Comparison of ENCODE assay signal across 21 cellular contexts in the genomic region with DNA sequence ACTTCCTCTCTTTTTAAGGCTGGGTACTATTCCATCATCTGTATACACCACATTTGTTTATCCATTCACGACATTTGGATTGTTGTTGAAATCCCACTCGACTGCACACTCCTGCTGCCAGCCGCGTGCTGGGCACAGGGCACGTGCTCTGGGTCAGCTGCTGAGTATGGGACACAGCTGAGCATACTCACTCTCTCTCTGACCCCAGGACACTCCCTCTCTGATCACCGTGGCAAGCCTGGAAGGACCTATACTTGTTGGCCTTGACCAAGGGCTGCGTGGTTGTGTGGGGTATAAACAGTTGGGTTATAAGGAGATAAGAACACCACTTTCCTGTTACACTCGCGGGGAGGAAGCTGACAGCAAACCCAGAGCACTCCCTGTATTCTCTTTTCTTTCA.
A peak's percentile ranks its signal among the peaks of the same experiment; 100 is the strongest.
DNase-seq lines count a peak whose midpoint lies in the region; FAIRE-seq and TF ChIP-seq lines count a peak whose summit lies in the region.
"Had no signal": no experiment of that assay in that cellular context is flagged by ENCODE, and none has a peak within 500 bp of the region (broad histone marks: within the 10 kb centered on the region; RNA-seq: fewer than 3 reads in every experiment).

No MANE protein-coding gene starts in this region.

- FAIRE-seq in small intestine (lab: Jason Lieb, UNC) (no peak), D721Med (lab: Jason Lieb, UNC) (no peak)
- FAIRE-seq: colon, GM19239, RCC 7860 had no signal

- no peak overlapping the region for H3K4me3 ChIP-seq in Peyer's patch
- no peak overlapping the region for H3K4me3 ChIP-seq in hepatocyte
- H3K4me3 ChIP-seq in small intestine (ENCODE audit: low read depth in 1 of 2, low read length in 2 of 2) = no peak overlapping the region
- H3K4me3 ChIP-seq: left lung, thoracic aorta had no signal

- no peak overlapping the region for H3K4me2 ChIP-seq in hepatocyte
- H3K4me2 ChIP-seq: SK-N-SH had no signal

- DNase-seq in Peyer's patch (no peak), dermis blood vessel endothelial cell (peak; percentile 35), hepatocyte (ENCODE audit: low spot score) (no peak), small intestine (peak; percentile 68), NCI-H2081 treated with DMSO at 0.1 percent for 48 hours (lab: John Stamatoyannopoulos, UW) (no peak), D721Med (ENCODE audit: insufficient read length, low spot score) (no peak), NCI-H2227 (lab: John Stamatoyannopoulos, UW; ENCODE audit: unreplicated experiment) (no peak)
- DNase-seq: activated CD4-positive, CD25-positive, alpha-beta regulatory T cell treated with anti-CD3 and anti-CD28 coated beads, Interleukin-2, amount 50 U/mL, for 72 hours; activated naive CD4-positive, alpha-beta T cell treated with anti-CD3 and anti-CD28 coated beads, Interleukin-2, amount 50 U/mL, for 16 hours; activated T-cell treated with anti-CD3 and anti-CD28 coated beads, Interleukin-2, amount 50 U/mL, for 48 hours; CD4-positive, alpha-beta memory T cell; KG1; left lung; nucleus accumbens; retina; SK-N-SH; stimulated activated naive B cell treated with anti-CD40 and anti-IgM and Interleukin-4, amounts not matched to agents 10 μg/mL and 1 μg/mL and 100 μg/mL, for 72 hours had no signal

- no peaks in the 10 kb centered on the region for H3K79me2 ChIP-seq in hepatocyte

- peak in 1 of 2 donors; percentile 18 for TF ChIP-seq POLR2A in Peyer's patch (IDR thresholded peaks at IDR 0.05)

- peak overlapping the region; percentile 40 for H2AFZ ChIP-seq in hepatocyte

- H3K27ac ChIP-seq in Peyer's patch (peak overlapping the region in 3 of 4 donors; percentile 35 to 71 (median 70)), hepatocyte (peak overlapping the region; percentile 58), small intestine (ENCODE audit: low read depth in 1 of 2, low read length in 1 of 2) (peak overlapping the region; percentile 22 to 78)
- H3K27ac ChIP-seq: left lung, thoracic aorta had no signal

- TF ChIP-seq CTCF in Peyer's patch (IDR thresholded peaks at IDR 0.05) = no peak
- no peak for TF ChIP-seq CTCF in hepatocyte (IDR thresholded peaks at IDR 0.05; ENCODE audit: poor library complexity)
- TF ChIP-seq CTCF in D721Med (IDR thresholded peaks at IDR 0.05; ENCODE audit: insufficient read depth, missing control alignments) = no peak

- H3K36me3 ChIP-seq in Peyer's patch (peaks cover 0 to 11% (median 0%) of the 10 kb centered on the region in 3 donors), hepatocyte (replicated peaks; ENCODE audit: insufficient read depth, low read depth) (no peaks in the 10 kb centered on the region), small intestine (ENCODE audit: control insufficient read depth in 2 of 2, insufficient read depth in 2 of 2, low read length in 2 of 2) (no peaks in the 10 kb centered on the region)
- H3K36me3 ChIP-seq: thoracic aorta had no signal

- no peaks in the 10 kb centered on the region for H4K20me1 ChIP-seq in hepatocyte (ENCODE audit: insufficient read depth, poor library complexity, severe bottlenecking)

- 62% methylated on average over 9 of the region's 9 CpGs for WGBS in hepatocyte (ENCODE audit: low lambda C conversion rate, missing lambda C conversion rate)
- 31 to 42% (median 32%) methylated on average over 9 of the region's 9 CpGs for WGBS in small intestine, 3 donors

- no peaks in the 10 kb centered on the region for H3K9me2 ChIP-seq in hepatocyte (replicated peaks; ENCODE audit: insufficient read depth)
- H3K9me2 ChIP-seq: SK-N-SH had no signal

- H3K9me3 ChIP-seq in Peyer's patch = no peaks in the 10 kb centered on the region
- no peaks in the 10 kb centered on the region for H3K9me3 ChIP-seq in hepatocyte (ENCODE audit: low read depth)
- no peaks in the 10 kb centered on the region for H3K9me3 ChIP-seq in small intestine (ENCODE audit: control insufficient read depth, low read depth)
- H3K9me3 ChIP-seq: left lung, SK-N-SH, thoracic aorta had no signal

- no peaks in the 10 kb centered on the region for H3K27me3 ChIP-seq in Peyer's patch
- no peaks in the 10 kb centered on the region for H3K27me3 ChIP-seq in hepatocyte
- H3K27me3 ChIP-seq in small intestine (ENCODE audit: control insufficient read depth in 2 of 2, insufficient read depth in 2 of 2, low read length in 2 of 2) = no peaks in the 10 kb centered on the region
- H3K27me3 ChIP-seq: left lung had no signal

- peaks cover 0 to 14% (median 1%) of the 10 kb centered on the region in 4 donors for H3K4me1 ChIP-seq in Peyer's patch
- H3K4me1 ChIP-seq in hepatocyte (ENCODE audit: insufficient read depth) = peaks cover 12% of the 10 kb centered on the region
- peaks cover 0 to 2% of the 10 kb centered on the region in 2 donors for H3K4me1 ChIP-seq in small intestine (ENCODE audit: control insufficient read depth in 2 of 2, insufficient read depth in 1 of 2, low read depth in 1 of 2, low read length in 1 of 2)
- H3K4me1 ChIP-seq: left lung had no signal

Comparison
In these comparisons a context has a peak if more than half of its experiments do, and no peak if none do; other contexts are left out.
1. DNase-seq: peak in dermis blood vessel endothelial cell (single experiment) and small intestine (single experiment); none in Peyer's patch (0 of 3), hepatocyte (single experiment), NCI-H2081 treated with DMSO at 0.1 percent for 48 hours (single experiment), D721Med (single experiment) and NCI-H2227 (single experiment).
2. Peak in every context shown above with its lines, with median percentiles within 50 percentile points of each other: H3K27ac ChIP-seq.